Comparison of ENCODE assay signal across 8 cellular contexts in genomic region chr1:192489748-192490147, GRCh38.
DNase-seq lines count a peak whose midpoint lies in the region; ATAC-seq and TF ChIP-seq lines count a peak whose summit lies in the region.

No MANE protein-coding gene starts in this region.

- no peaks in the 10 kb centered on the region for H3K36me3 Mint-ChIP-seq in activated naive CD4-positive, alpha-beta T cell treated with anti-CD3 and anti-CD28 coated beads for 36 hours (ENCODE audit: low read depth)
- no peaks in the 10 kb centered on the region for H3K36me3 Mint-ChIP-seq in brain

- H3K27ac Mint-ChIP-seq in activated naive CD4-positive, alpha-beta T cell treated with anti-CD3 and anti-CD28 coated beads for 36 hours: no peak overlapping the region
- H3K27ac Mint-ChIP-seq in brain: peak overlapping the region in 4 of 5 experiments; percentile 35 to 93 (median 90)

- peak; percentile 91 for ATAC-seq in HG02759 (IDR thresholded peaks at IDR 0.05; ENCODE audit: unreplicated experiment)
- ATAC-seq in left colon: peak; percentile 38

- no peaks in the 10 kb centered on the region for H3K4me1 Mint-ChIP-seq in activated naive CD4-positive, alpha-beta T cell treated with anti-CD3 and anti-CD28 coated beads for 36 hours (ENCODE audit: low read depth)
- peaks cover 31% of the 10 kb centered on the region for H3K4me1 Mint-ChIP-seq in brain

- intact Hi-C loops in activated naive CD4-positive, alpha-beta T cell treated with anti-CD3 and anti-CD28 coated beads for 36 hours (cut with micrococcal nuclease): no loop called here
- intact Hi-C loops in left colon (cut with DNase I, micrococcal nuclease): no loop called here

- CTCF ChIA-PET in activated naive CD4-positive, alpha-beta T cell treated with anti-CD3 and anti-CD28 coated beads for 36 hours (lab: Charles Lee): interaction anchor here (0.6 kb wide), 1 partner anchor 93 kb away, joined by 3 read pairs; no protein-coding TSS in a partner anchor

- no peaks in the 10 kb centered on the region for H3K27me3 Mint-ChIP-seq in activated naive CD4-positive, alpha-beta T cell treated with anti-CD3 and anti-CD28 coated beads for 36 hours (ENCODE audit: low read depth)
- H3K27me3 Mint-ChIP-seq in brain: no peaks in the 10 kb centered on the region

- H3K9me3 Mint-ChIP-seq in activated naive CD4-positive, alpha-beta T cell treated with anti-CD3 and anti-CD28 coated beads for 36 hours: no peaks in the 10 kb centered on the region
- peaks cover 0 to 8% (median 1%) of the 10 kb centered on the region in 5 experiments for H3K9me3 Mint-ChIP-seq in brain

- H3K27ac ChIP-seq in urinary bladder (ENCODE audit: low read depth): peak overlapping the region; percentile 23

- no peak overlapping the region for H3K4me3 Mint-ChIP-seq in activated naive CD4-positive, alpha-beta T cell treated with anti-CD3 and anti-CD28 coated beads for 36 hours
- peak overlapping the region in 2 of 5 experiments; percentile 17 to 20 for H3K4me3 Mint-ChIP-seq in brain

- peak; percentile 22 for DNase-seq in activated naive CD4-positive, alpha-beta T cell treated with anti-CD3 and anti-CD28 coated beads for 36 hours
- no peak for DNase-seq in activated naive CD4-positive, alpha-beta T cell (lab: John Stamatoyannopoulos, UW)
- DNase-seq in NCI-H345 treated with DMSO at 0.1 percent for 48 hours (lab: John Stamatoyannopoulos, UW; ENCODE audit: unreplicated experiment) (peak; percentile 9), left colon (peak in 1 of 2 donors; percentile 70), iPS-NIHi7 (ENCODE audit: extremely low spot score) (no peak)

- no peak overlapping the region for H3K4me3 ChIP-seq in urinary bladder (ENCODE audit: low read depth, low read length)

- WGBS in urinary bladder: 13% methylated on average over 2 of the region's 2 CpGs

- no peaks in the 10 kb centered on the region for H3K36me3 ChIP-seq in urinary bladder (ENCODE audit: insufficient read depth)

- no peak for TF ChIP-seq CTCF in brain (conservative IDR thresholded peaks at IDR 0.05)

- H3K4me1 ChIP-seq in urinary bladder (ENCODE audit: insufficient read depth): no peaks in the 10 kb centered on the region

Comparison
In these comparisons a context has a peak if more than half of its experiments do, and no peak if none do; other contexts are left out.
1. DNase-seq: peak in activated naive CD4-positive, alpha-beta T cell treated with anti-CD3 and anti-CD28 coated beads for 36 hours (single experiment) and NCI-H345 treated with DMSO at 0.1 percent for 48 hours (single experiment); none in activated naive CD4-positive, alpha-beta T cell (0 of 4) and iPS-NIHi7 (single experiment).